3 cellular contexts compared by ENCODE assay signal in genomic region chr1:198268784-198269183, GRCh38.
TF ChIP-seq lines count a peak whose summit lies in the region.

No MANE protein-coding gene starts in this region.

TF ChIP-seq in SK-N-SH, 30 proteins besides CTCF, POLR2A, EP300 and RAD21 (continued from another document):
- TF ChIP-seq, protein P1, sequence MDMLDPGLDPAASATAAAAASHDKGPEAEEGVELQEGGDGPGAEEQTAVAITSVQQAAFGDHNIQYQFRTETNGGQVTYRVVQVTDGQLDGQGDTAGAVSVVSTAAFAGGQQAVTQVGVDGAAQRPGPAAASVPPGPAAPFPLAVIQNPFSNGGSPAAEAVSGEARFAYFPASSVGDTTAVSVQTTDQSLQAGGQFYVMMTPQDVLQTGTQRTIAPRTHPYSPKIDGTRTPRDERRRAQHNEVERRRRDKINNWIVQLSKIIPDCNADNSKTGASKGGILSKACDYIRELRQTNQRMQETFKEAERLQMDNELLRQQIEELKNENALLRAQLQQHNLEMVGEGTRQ (IDR thresholded peaks at IDR 0.05; ENCODE audit: borderline replicate concordance, low read depth, low read length), result no peak
- no peak for TF ChIP-seq EZH2phosphoT487 (IDR thresholded peaks at IDR 0.05; ENCODE audit: borderline replicate concordance, low read depth)
- TF ChIP-seq MXI1 (IDR thresholded peaks at IDR 0.05; ENCODE audit: low read depth, low read length), result no peak
- TF ChIP-seq FOXM1 (IDR thresholded peaks at IDR 0.05; ENCODE audit: low read depth), result no peak
- no peak for TF ChIP-seq MEF2A (IDR thresholded peaks at IDR 0.05; ENCODE audit: borderline replicate concordance, low read depth)
- TF ChIP-seq GABPA (IDR thresholded peaks at IDR 0.05; ENCODE audit: low read depth), result no peak
- TF ChIP-seq IRF3 (IDR thresholded peaks at IDR 0.05; ENCODE audit: low read depth, low read length), result no peak
- no peak for TF ChIP-seq GATA2 (CRISPR knock-in tag; IDR thresholded peaks at IDR 0.05)
- TF ChIP-seq POLR2AphosphoS5 (IDR thresholded peaks at IDR 0.05; ENCODE audit: low read depth, low read length), result no peak
- no peak for TF ChIP-seq FOXJ3 (CRISPR knock-in tag; IDR thresholded peaks at IDR 0.05)
- TF ChIP-seq RXRA (IDR thresholded peaks at IDR 0.05; ENCODE audit: borderline replicate concordance, low read depth), result no peak

TF ChIP-seq in SK-N-SH treated with all-trans-retinoic acid at 6 μM for 48 hours, 23 proteins besides CTCF, POLR2A, EP300 and RAD21:
- TF ChIP-seq OSR1 (CRISPR knock-in tag; IDR thresholded peaks at IDR 0.05) (no peak), GLIS3 (CRISPR knock-in tag; IDR thresholded peaks at IDR 0.05) (no peak), ESRRG (CRISPR knock-in tag; IDR thresholded peaks at IDR 0.05) (no peak)
- TF ChIP-seq, protein P2, sequence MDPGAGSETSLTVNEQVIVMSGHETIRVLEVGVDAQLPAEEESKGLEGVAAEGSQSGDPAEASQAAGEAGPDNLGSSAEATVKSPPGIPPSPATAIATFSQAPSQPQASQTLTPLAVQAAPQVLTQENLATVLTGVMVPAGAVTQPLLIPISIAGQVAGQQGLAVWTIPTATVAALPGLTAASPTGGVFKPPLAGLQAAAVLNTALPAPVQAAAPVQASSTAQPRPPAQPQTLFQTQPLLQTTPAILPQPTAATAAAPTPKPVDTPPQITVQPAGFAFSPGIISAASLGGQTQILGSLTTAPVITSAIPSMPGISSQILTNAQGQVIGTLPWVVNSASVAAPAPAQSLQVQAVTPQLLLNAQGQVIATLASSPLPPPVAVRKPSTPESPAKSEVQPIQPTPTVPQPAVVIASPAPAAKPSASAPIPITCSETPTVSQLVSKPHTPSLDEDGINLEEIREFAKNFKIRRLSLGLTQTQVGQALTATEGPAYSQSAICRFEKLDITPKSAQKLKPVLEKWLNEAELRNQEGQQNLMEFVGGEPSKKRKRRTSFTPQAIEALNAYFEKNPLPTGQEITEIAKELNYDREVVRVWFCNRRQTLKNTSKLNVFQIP (CRISPR knock-in tag; IDR thresholded peaks at IDR 0.05; ENCODE audit: borderline replicate concordance, low read depth), result no peak

TF ChIP-seq in IMR-90, 13 proteins besides CTCF, POLR2A, EP300 and RAD21 (continued from another document):
- no peak for TF ChIP-seq MAZ (IDR thresholded peaks at IDR 0.05; ENCODE audit: borderline replicate concordance, low read depth, low read length)
- TF ChIP-seq BHLHE40 (IDR thresholded peaks at IDR 0.05; ENCODE audit: low read depth, low read length), result no peak
